9 cellular contexts compared by ENCODE assay signal in genomic region chr10:89129850-89130396, GRCh38.
DNase-seq lines count a peak whose midpoint lies in the region; ATAC-seq and TF ChIP-seq lines count a peak whose summit lies in the region.
"Had no signal": no experiment of that assay in that cellular context is flagged by ENCODE, and none has a peak within 500 bp of the region (broad histone marks: within the 10 kb centered on the region; RNA-seq: fewer than 3 reads in every experiment).

No MANE protein-coding gene starts in this region.

- no peak overlapping the region for H3K27ac ChIP-seq in HL-60 (replicated peaks)
- H3K27ac ChIP-seq in testis = no peak overlapping the region
- no peak overlapping the region for H3K27ac ChIP-seq in esophagus squamous epithelium

- H3K4me1 ChIP-seq in testis (no peaks in the 10 kb centered on the region), esophagus squamous epithelium (no peaks in the 10 kb centered on the region)

- H3K36me3 ChIP-seq in testis (ENCODE audit: low read depth, missing control alignments) = no peaks in the 10 kb centered on the region
- H3K36me3 ChIP-seq in esophagus squamous epithelium = no peaks in the 10 kb centered on the region

- H3K4me3 ChIP-seq in HL-60 (replicated peaks; ENCODE audit: insufficient read depth, low read length) (no peak overlapping the region), foreskin fibroblast (ENCODE audit: low read depth in 1 of 2, low read length in 2 of 2) (no peak overlapping the region), testis (no peak overlapping the region), esophagus squamous epithelium (no peak overlapping the region)

- no peak for TF ChIP-seq CTCF in HL-60 (IDR thresholded peaks at IDR 0.05; ENCODE audit: insufficient read depth, low read length)
- no peak for TF ChIP-seq CTCF in foreskin fibroblast (IDR thresholded peaks at IDR 0.05; ENCODE audit: low read depth, low read length)
- TF ChIP-seq CTCF in testis (IDR thresholded peaks at IDR 0.05) = no peak
- TF ChIP-seq CTCF in esophagus squamous epithelium (IDR thresholded peaks at IDR 0.05) = no peak

- H3K9me3 ChIP-seq in testis (no peaks in the 10 kb centered on the region), esophagus squamous epithelium (no peaks in the 10 kb centered on the region)

- intact Hi-C loops in testis (cut with DNase I; ENCODE audit: low total_unique reads) (no loop called here), esophagus squamous epithelium (cut with DNase I) (no loop called here)

- ATAC-seq in GM19463 (IDR thresholded peaks at IDR 0.05; ENCODE audit: unreplicated experiment) = no peak

- 81 to 93% methylated on average over 6 of the region's 6 CpGs for WGBS in testis, 2 donors
- 56 to 69% methylated on average over 6 of the region's 6 CpGs for WGBS in esophagus squamous epithelium, 2 donors

- TF ChIP-seq POLR2A in testis (IDR thresholded peaks at IDR 0.05) (no peak), esophagus squamous epithelium (IDR thresholded peaks at IDR 0.05) (no peak)

- peaks cover 8% of the 10 kb centered on the region for H3K27me3 ChIP-seq in HL-60 (ENCODE audit: insufficient read depth, poor library complexity, severe bottlenecking)
- no peaks in the 10 kb centered on the region for H3K27me3 ChIP-seq in testis
- no peaks in the 10 kb centered on the region for H3K27me3 ChIP-seq in esophagus squamous epithelium

- DNase-seq in HL-60 (ENCODE audit: low read depth in 1 of 2, low spot score in 1 of 2) (peak; percentile 25 to 31), T1000 (lab: John Stamatoyannopoulos, UW) (peak; percentile 33), foreskin fibroblast (peak; percentile 88 to 96), testis (peak; percentile 23), NAMALWA (ENCODE audit: low spot score) (no peak), esophagus squamous epithelium (lab: John Stamatoyannopoulos, UW) (no peak)
- DNase-seq: activated naive CD4-positive, alpha-beta T cell treated with anti-CD3 and anti-CD28 coated beads, Interleukin-2, amount 10 ng/mL, durations not matched to agents 7 days and 5 days; stimulated activated CD8-positive, alpha-beta memory T cell treated with anti-CD3 and anti-CD28 coated beads, Interleukin-4, amount 100 ng/mL, for 48 hours had no signal

Comparison
In these comparisons a context has a peak if more than half of its experiments do, and no peak if none do; other contexts are left out.
1. DNase-seq: peak in HL-60 (2 of 2), T1000 (single experiment), foreskin fibroblast (2 of 2) and testis (single experiment); none in NAMALWA (single experiment) and esophagus squamous epithelium (single experiment).